10 cellular contexts compared by ENCODE assay signal in genomic region chr5:148912714-148913398, GRCh38.
DNase-seq lines count a peak whose midpoint lies in the region; ATAC-seq, FAIRE-seq and TF ChIP-seq lines count a peak whose summit lies in the region.
"Had no signal": no experiment of that assay in that cellular context is flagged by ENCODE, and none has a peak within 500 bp of the region (broad histone marks: within the 10 kb centered on the region; RNA-seq: fewer than 3 reads in every experiment).

No MANE protein-coding gene starts in this region.

- no peak overlapping the region for H3K14ac ChIP-seq in mesenchymal stem cell (ENCODE audit: low read length in 2 of 2)

- H2BK120ac ChIP-seq in mesenchymal stem cell (ENCODE audit: low read depth, low read length) = peak overlapping the region; percentile 64

- H2BK12ac ChIP-seq in mesenchymal stem cell (ENCODE audit: low read length in 2 of 2) = peak overlapping the region in 1 of 2 experiments; percentile 88

- no peak overlapping the region for H2BK15ac ChIP-seq in mesenchymal stem cell (ENCODE audit: low read depth, poor library complexity, severe bottlenecking)

- no peak for FAIRE-seq in GM12891 (lab: Jason Lieb, UNC)

- H3K4ac ChIP-seq in mesenchymal stem cell (ENCODE audit: low read depth in 1 of 2, low read length in 2 of 2) = peak overlapping the region; percentile 9 to 89

- no peak overlapping the region for H3K4me3 ChIP-seq in LNCaP clone FGC (ENCODE audit: low read depth, low read length)
- H3K4me3 ChIP-seq in choroid plexus epithelial cell (ENCODE audit: low read depth, low read length) = no peak overlapping the region
- H3K4me3 ChIP-seq in mesenchymal stem cell (ENCODE audit: insufficient read depth in 1 of 2, low read depth in 1 of 2, low read length in 2 of 2) = no peak overlapping the region

- no peak overlapping the region for H3K4me3 Mint-ChIP-seq in stimulated activated naive CD8-positive, alpha-beta T cell treated with anti-CD3 and anti-CD28 coated beads, Interleukin-15, amount 100 ng/mL, for 72 hours

- H4K91ac ChIP-seq in mesenchymal stem cell (ENCODE audit: low read length) = no peak overlapping the region

- H3K27me3 ChIP-seq in mesenchymal stem cell (ENCODE audit: control insufficient read depth in 1 of 2, insufficient read depth in 1 of 2, low read length in 2 of 2) = no peaks in the 10 kb centered on the region

- H2AK5ac ChIP-seq in mesenchymal stem cell (ENCODE audit: low read length, severe bottlenecking) = no peak overlapping the region

- peak overlapping the region; percentile 83 for H3K27ac ChIP-seq in mesenchymal stem cell (ENCODE audit: low read length, poor library complexity, severe bottlenecking)

- H2AFZ ChIP-seq in mesenchymal stem cell (ENCODE audit: low read depth, low read length) = no peak overlapping the region

- 5% methylated on average over 8 of the region's 9 CpGs for WGBS in mesenchymal stem cell

- ATAC-seq in stimulated activated naive CD8-positive, alpha-beta T cell treated with anti-CD3 and anti-CD28 coated beads, Interleukin-15, amount 100 ng/mL, for 72 hours = no peak
- no peak for ATAC-seq in HG03439 (IDR thresholded peaks at IDR 0.05; ENCODE audit: unreplicated experiment)

- H3K9ac ChIP-seq in mesenchymal stem cell (ENCODE audit: low read length) = peak overlapping the region; percentile 69

- peak; percentile 95 for DNase-seq in AG20443 (ENCODE audit: low spot score)
- no peak for DNase-seq in LNCaP clone FGC (ENCODE audit: low read depth)
- DNase-seq in choroid plexus epithelial cell (ENCODE audit: low read depth) = peak; percentile 65
- peak; percentile 97 for DNase-seq in mesenchymal stem cell
- no peak for DNase-seq in GM12891 (ENCODE audit: insufficient read length, low spot score)
- DNase-seq in activated gamma-delta T cell treated with Interleukin-2 at 50 U/mL for 16 hours = no peak
- no peak for DNase-seq in stimulated activated naive CD8-positive, alpha-beta T cell treated with anti-CD3 and anti-CD28 coated beads, Interleukin-15, amount 100 ng/mL, for 72 hours
- DNase-seq: activated gamma-delta T cell, NCI-H2029 treated with DMSO at 0.1 percent for 48 hours had no signal

- no peaks in the 10 kb centered on the region for H3K36me3 ChIP-seq in mesenchymal stem cell (ENCODE audit: control insufficient read depth in 1 of 2, insufficient read depth in 2 of 2, low read depth in 1 of 2, low read length in 2 of 2)

- H4K8ac ChIP-seq in mesenchymal stem cell (ENCODE audit: low read length) = peak overlapping the region; percentile 41

- peak overlapping the region; percentile 41 for H3K4me2 ChIP-seq in mesenchymal stem cell (ENCODE audit: low read length, poor library complexity, severe bottlenecking)

- H3K79me1 ChIP-seq in mesenchymal stem cell (replicated peaks; ENCODE audit: low read length, poor library complexity, severe bottlenecking) = no peaks in the 10 kb centered on the region

- no peak for TF ChIP-seq POLR2A in GM12891 (IDR thresholded peaks at IDR 0.05; ENCODE audit: low read depth, low read length)

- no peaks in the 10 kb centered on the region for H3K4me1 Mint-ChIP-seq in stimulated activated naive CD8-positive, alpha-beta T cell treated with anti-CD3 and anti-CD28 coated beads, Interleukin-15, amount 100 ng/mL, for 72 hours

- no peak overlapping the region for H3K27ac Mint-ChIP-seq in stimulated activated naive CD8-positive, alpha-beta T cell treated with anti-CD3 and anti-CD28 coated beads, Interleukin-15, amount 100 ng/mL, for 72 hours

- no peak overlapping the region for H3K23ac ChIP-seq in mesenchymal stem cell (ENCODE audit: low read length in 2 of 2)

- H3K27me3 Mint-ChIP-seq in stimulated activated naive CD8-positive, alpha-beta T cell treated with anti-CD3 and anti-CD28 coated beads, Interleukin-15, amount 100 ng/mL, for 72 hours = no peaks in the 10 kb centered on the region

- H3K9me3 Mint-ChIP-seq in stimulated activated naive CD8-positive, alpha-beta T cell treated with anti-CD3 and anti-CD28 coated beads, Interleukin-15, amount 100 ng/mL, for 72 hours = no peaks in the 10 kb centered on the region

- TF ChIP-seq CTCF in LNCaP clone FGC (IDR thresholded peaks at IDR 0.05; ENCODE audit: control insufficient read depth, extremely low read depth, insufficient read depth) = peak; percentile 63
- peak; percentile 44 for TF ChIP-seq CTCF in choroid plexus epithelial cell (conservative IDR thresholded peaks at IDR 0.05; ENCODE audit: low read depth, low read length)

- no peak overlapping the region for H2BK5ac ChIP-seq in mesenchymal stem cell (ENCODE audit: low read depth, low read length, poor library complexity, severe bottlenecking)

- H3K4me1 ChIP-seq in mesenchymal stem cell (ENCODE audit: control insufficient read depth, insufficient read depth, low read depth, low read length) = peaks cover 16% of the 10 kb centered on the region

- peak overlapping the region; percentile 34 to 83 for H3K18ac ChIP-seq in mesenchymal stem cell (ENCODE audit: low read depth in 1 of 2, low read length in 2 of 2)

- no peaks in the 10 kb centered on the region for H3K9me3 ChIP-seq in mesenchymal stem cell (ENCODE audit: control insufficient read depth, low read length)

TF ChIP-seq in GM12891, 5 proteins besides CTCF, POLR2A, EP300 and RAD21:
- TF ChIP-seq POU2F2 (IDR thresholded peaks at IDR 0.05; ENCODE audit: low read depth, low read length) (no peak), SPI1 (IDR thresholded peaks at IDR 0.05; ENCODE audit: low read depth, low read length) (no peak), TAF1 (IDR thresholded peaks at IDR 0.05; ENCODE audit: low read depth, low read length) (no peak), PAX5 (IDR thresholded peaks at IDR 0.05; ENCODE audit: insufficient read depth, low read length, severe bottlenecking) (no peak), POLR2AphosphoS5 (IDR thresholded peaks at IDR 0.05; ENCODE audit: low read depth, low read length) (no peak)

Comparison
In these comparisons a context has a peak if more than half of its experiments do, and no peak if none do; other contexts are left out.
1. DNase-seq: peak in AG20443 (single experiment), choroid plexus epithelial cell (single experiment) and mesenchymal stem cell (single experiment); none in LNCaP clone FGC (single experiment), GM12891 (single experiment), activated gamma-delta T cell treated with Interleukin-2 at 50 U/mL for 16 hours (single experiment) and stimulated activated naive CD8-positive, alpha-beta T cell treated with anti-CD3 and anti-CD28 coated beads, Interleukin-15, amount 100 ng/mL, for 72 hours (0 of 2).